ENCODE assay signal across 8 cellular contexts in the genomic region with DNA sequence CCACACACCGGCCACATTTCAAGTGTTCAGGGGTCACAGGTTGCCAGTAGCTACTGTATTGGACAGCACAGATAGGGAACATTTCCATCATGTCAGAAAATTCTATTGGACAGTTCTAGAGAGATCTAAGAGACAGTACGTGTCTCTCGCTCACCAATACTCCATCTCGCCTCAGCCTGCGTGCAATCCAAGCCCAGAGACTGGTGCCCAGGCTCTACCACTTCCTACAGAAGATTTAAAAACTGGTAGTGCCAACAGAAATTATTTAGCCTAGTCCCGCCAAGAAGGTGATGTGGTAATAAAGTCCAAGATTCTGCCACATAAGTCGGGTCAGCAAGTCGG. TPM values are rescaled to one million over a fixed set of nuclear protein-coding genes. Genes with fewer than 3 reads are reported as not detected.
A peak's percentile ranks its signal among the peaks of the same experiment; 100 is the strongest.
DNase-seq lines count a peak whose midpoint lies in the region; ATAC-seq and TF ChIP-seq lines count a peak whose summit lies in the region.

No MANE protein-coding gene starts in this region.

- H4K91ac ChIP-seq in H9 (ENCODE audit: insufficient read length, low read depth, low read length), result no peak overlapping the region

- peaks cover 14% of the 10 kb centered on the region for H3K23me2 ChIP-seq in H9 (ENCODE audit: insufficient read length, low read depth, low read length, poor library complexity, severe bottlenecking)

- H3K23ac ChIP-seq in H9 (ENCODE audit: insufficient read length, low read depth, low read length), result no peak overlapping the region

- H3K36me3 ChIP-seq in NT2/D1 (ENCODE audit: insufficient read depth, insufficient read length, low read length) (no peaks in the 10 kb centered on the region), neutrophil (no peaks in the 10 kb centered on the region)

- peaks cover 11% of the 10 kb centered on the region; the same call in 1 of the 2 replicates for H3K79me2 ChIP-seq in H9 (ENCODE audit: insufficient read depth, low read length)

- CTCF ChIA-PET in GM10248 (lab: Yijun Ruan, JAX), result interaction anchor here (1.0 to 5.0 kb wide), 5 partner anchors 9 to 258 kb away, joined by 3 to 33 read pairs (median 5); no protein-coding TSS in a partner anchor

- H3K9me3 Mint-ChIP-seq in H9, result no peaks in the 10 kb centered on the region

- peak overlapping the region; percentile 93 for H2AFZ ChIP-seq in H9 (ENCODE audit: low read length)

- no peak overlapping the region for H2BK5ac ChIP-seq in H9 (ENCODE audit: insufficient read length, low read length)

- H3K27me3 Mint-ChIP-seq in H9 (ENCODE audit: low read depth), result peaks cover 11% of the 10 kb centered on the region

- no peak overlapping the region for H2BK20ac ChIP-seq in H9 (ENCODE audit: low read depth, low read length, poor library complexity, severe bottlenecking)

- no peak overlapping the region for H2BK12ac ChIP-seq in H9 (ENCODE audit: insufficient read length, low read depth, low read length)

- H3K4me3 ChIP-seq in NT2/D1 (ENCODE audit: insufficient read length, low read depth) (peak overlapping the region; percentile 19), neutrophil (ENCODE audit: low read depth in 1 of 2, low read length in 1 of 2) (peak overlapping the region; percentile 79 to 90)

- H2AK5ac ChIP-seq in H9 (ENCODE audit: insufficient read length, low read length), result no peak overlapping the region

- no peak for DNase-seq in H9
- no peak for DNase-seq in NT2/D1 (ENCODE audit: low read depth, low spot score)
- DNase-seq in epithelial cell of prostate (ENCODE audit: low read depth, low spot score), result no peak
- DNase-seq in cortex of kidney (lab: John Stamatoyannopoulos, UW), result no peak
- DNase-seq in GM10248 (ENCODE audit: extremely low spot score), result no peak
- DNase-seq in NCI-H82 treated with DMSO at 0.1 percent for 48 hours (lab: John Stamatoyannopoulos, UW; ENCODE audit: unreplicated experiment), result no peak

- no peaks in the 10 kb centered on the region for H4K20me1 ChIP-seq in H9 (ENCODE audit: control insufficient read depth, insufficient read depth, insufficient read length)

- peaks cover 14 to 15% of the 10 kb centered on the region in 2 experiments for H3K4me1 Mint-ChIP-seq in H9

- H3K27ac ChIP-seq in H9 (ENCODE audit: insufficient read length, low read depth, low read length), result no peak overlapping the region
- H3K27ac ChIP-seq in epithelial cell of prostate, result peak overlapping the region; percentile 37
- peak overlapping the region; percentile 86 for H3K27ac ChIP-seq in neutrophil

- H2BK120ac ChIP-seq in H9 (ENCODE audit: low read depth, low read length, poor library complexity, severe bottlenecking), result no peak overlapping the region

- H3K27ac Mint-ChIP-seq in H9, result no peak overlapping the region

- peak; percentile 32 for ATAC-seq in GM18498 (IDR thresholded peaks at IDR 0.05; ENCODE audit: unreplicated experiment)

- WGBS in H9 (ENCODE audit: extremely low coverage, insufficient read length, low lambda C conversion rate), result no CpG with 5 or more reads among the region's 8 CpGs

- peak overlapping the region; percentile 87 for H3K4me2 ChIP-seq in H9 (ENCODE audit: insufficient read depth, insufficient read length, low read length)

- H4K5ac ChIP-seq in H9 (ENCODE audit: insufficient read length, low read depth, low read length), result no peak overlapping the region

- no peak overlapping the region for H3T11ph ChIP-seq in H9 (ENCODE audit: low read length)

- H3K4me3 Mint-ChIP-seq in H9, result peak overlapping the region; percentile 97 to 99

- H3K36me3 Mint-ChIP-seq in H9 (ENCODE audit: insufficient read depth in 1 of 3, low read depth in 3 of 3), result no peaks in the 10 kb centered on the region; a peak in 1 of 7 replicates

- no peak overlapping the region for H2BK15ac ChIP-seq in H9 (ENCODE audit: low read depth, low read length)

- H3K9ac ChIP-seq in H9 (ENCODE audit: extremely low read depth, insufficient read length, low read length) (peak overlapping the region; percentile 31), NT2/D1 (ENCODE audit: insufficient read length, low read depth) (no peak overlapping the region)

- H3K4ac ChIP-seq in H9 (ENCODE audit: low read depth, low read length), result no peak overlapping the region

- H3K4me1 ChIP-seq in H9 (ENCODE audit: insufficient read depth, low read length), result no peaks in the 10 kb centered on the region; the same call in 1 of the 2 replicates
- H3K4me1 ChIP-seq in NT2/D1 (ENCODE audit: insufficient read depth, insufficient read length), result no peaks in the 10 kb centered on the region
- peaks cover 20 to 26% of the 10 kb centered on the region in 2 experiments for H3K4me1 ChIP-seq in neutrophil (ENCODE audit: control insufficient read depth in 1 of 2, insufficient read depth in 1 of 2, low read depth in 1 of 2, low read length in 1 of 2)

- H3K27me3 ChIP-seq in H9 (ENCODE audit: insufficient read depth, low read length) (no peaks in the 10 kb centered on the region), NT2/D1 (ENCODE audit: insufficient read depth, insufficient read length) (no peaks in the 10 kb centered on the region), neutrophil (peaks cover 4% of the 10 kb centered on the region)

- POLR2A ChIA-PET in GM10248 (lab: Yijun Ruan, JAX), result interaction anchor here (0.5 kb wide), 1 partner anchor 35 kb away, joined by 7 read pairs; no protein-coding TSS in a partner anchor

- H4K8ac ChIP-seq in H9 (replicated peaks; ENCODE audit: insufficient read length, low read depth, low read length), result no peak overlapping the region

- H3K14ac ChIP-seq in H9 (ENCODE audit: insufficient read depth, low read length), result no peak overlapping the region

- no peak overlapping the region for H3K56ac ChIP-seq in H9 (ENCODE audit: insufficient read length, low read depth, low read length)

- TF ChIP-seq CTCF in H9 (conservative IDR thresholded peaks at IDR 0.05) (no peak), neutrophil (IDR thresholded peaks at IDR 0.05) (no peak), GM10248 (IDR thresholded peaks at IDR 0.05; ENCODE audit: control extremely low read depth, extremely low read depth, low read depth, missing control alignments) (no peak)

- no peaks in the 10 kb centered on the region for H3K79me1 ChIP-seq in H9 (ENCODE audit: insufficient read depth, low read depth, low read length, poor library complexity, severe bottlenecking)

- H3K18ac ChIP-seq in H9 (ENCODE audit: insufficient read length, low read depth, low read length), result no peak overlapping the region

- H3K9me3 ChIP-seq in H9 (ENCODE audit: control insufficient read depth, low read depth, low read length) (no peaks in the 10 kb centered on the region), NT2/D1 (ENCODE audit: insufficient read depth, low read length) (no peaks in the 10 kb centered on the region), neutrophil (no peaks in the 10 kb centered on the region)

RNA-seq across cellular contexts. Expression of a gene that starts 0.4 kb away (rescaled TPM):
- total RNA-seq in H9 (2021), result 62.6 and 63.0 TPM in 2 replicates
